ENCODE assay signal across 16 cellular contexts in genomic region chr12:52258335-52258901, GRCh38. TPM values are rescaled to one million over a fixed set of nuclear protein-coding genes. Genes with fewer than 3 reads are reported as not detected.
A peak's percentile ranks its signal among the peaks of the same experiment; 100 is the strongest.
DNase-seq lines count a peak whose midpoint lies in the region; ATAC-seq, FAIRE-seq and TF ChIP-seq lines count a peak whose summit lies in the region.
"Had no signal": no experiment of that assay in that cellular context is flagged by ENCODE, and none has a peak within 500 bp of the region (broad histone marks: within the 10 kb centered on the region; RNA-seq: fewer than 3 reads in every experiment).

No MANE protein-coding gene starts in this region.

- no peak for TF ChIP-seq POLR2A in thyroid gland (IDR thresholded peaks at IDR 0.05)

- no peaks in the 10 kb centered on the region for H3K36me3 Mint-ChIP-seq in activated CD8-positive, alpha-beta memory T cell treated with anti-CD3 and anti-CD28 coated beads, Interleukin-2, amount 10 ng/mL, durations not matched to agents 7 days and 5 days
- H3K36me3 Mint-ChIP-seq in endothelial cell (ENCODE audit: low read depth, unreplicated experiment) = no peaks in the 10 kb centered on the region

- no peaks in the 10 kb centered on the region for H3K36me3 ChIP-seq in left lung
- H3K36me3 ChIP-seq in thyroid gland = no peaks in the 10 kb centered on the region

- DNase-seq in activated CD8-positive, alpha-beta memory T cell treated with anti-CD3 and anti-CD28 coated beads, Interleukin-2, amount 10 ng/mL, durations not matched to agents 7 days and 5 days = no peak
- no peak for DNase-seq in activated CD8-positive, alpha-beta memory T cell treated with anti-CD3 and anti-CD28 coated beads for 24 hours
- peak; percentile 60 for DNase-seq in endothelial cell (ENCODE audit: low spot score)
- peak in 1 of 2 donors; percentile 83 for DNase-seq in left lung
- peak; percentile 38 to 49 for DNase-seq in thyroid gland
- DNase-seq in frontal cortex (ENCODE audit: low spot score in 2 of 2) = no peak
- no peak for DNase-seq in NCI-H1694 treated with DMSO at 0.1 percent for 48 hours (lab: John Stamatoyannopoulos, UW)
- DNase-seq: activated T-cell treated with anti-CD3 and anti-CD28 coated beads, Interleukin-2, amount 50 U/mL, for 24 hours; cerebellar nuclear complex; hippocampal formation; PC-9; stimulated activated CD4-positive, alpha-beta T cell treated with anti-CD3 and anti-CD28 coated beads, Interleukin-4, amount 100 ng/mL, for 24 hours had no signal

- H3K27me3 ChIP-seq in left lung (peaks cover 39 to 93% of the 10 kb centered on the region in 2 donors), thyroid gland (no peaks in the 10 kb centered on the region)

- CTCF ChIA-PET in activated CD8-positive, alpha-beta memory T cell treated with anti-CD3 and anti-CD28 coated beads, Interleukin-2, amount 10 ng/mL, durations not matched to agents 7 days and 5 days (lab: Charles Lee) = interaction anchor here (1.2 to 1.7 kb wide), 3 partner anchors 14 to 37 kb away, joined by 4 to 10 read pairs (median 5); no protein-coding TSS in a partner anchor

- peak; percentile 23 for ATAC-seq in activated CD8-positive, alpha-beta memory T cell treated with anti-CD3 and anti-CD28 coated beads, Interleukin-2, amount 10 ng/mL, durations not matched to agents 7 days and 5 days
- ATAC-seq in left lung = peak; percentile 55
- ATAC-seq in esophagus mucosa = no peak

- H3K27ac ChIP-seq in left lung (no peak overlapping the region), thyroid gland (no peak overlapping the region)
- H3K27ac ChIP-seq: 22Rv1, PC-9 had no signal

- H3K4me3 Mint-ChIP-seq in activated CD8-positive, alpha-beta memory T cell treated with anti-CD3 and anti-CD28 coated beads, Interleukin-2, amount 10 ng/mL, durations not matched to agents 7 days and 5 days = no peak overlapping the region
- H3K4me3 Mint-ChIP-seq in endothelial cell (ENCODE audit: unreplicated experiment) = no peak overlapping the region
- H3K4me3 Mint-ChIP-seq: activated T-cell treated with anti-CD3 and anti-CD28 coated beads, Interleukin-2, amount 50 U/mL, for 24 hours had no signal

- H3K4me3 ChIP-seq in left lung (no peak overlapping the region), thyroid gland (replicated peaks in 1 of 3) (no peak overlapping the region)
- H3K4me3 ChIP-seq: PC-9 had no signal

- peaks cover 13% of the 10 kb centered on the region for H3K4me1 Mint-ChIP-seq in activated CD8-positive, alpha-beta memory T cell treated with anti-CD3 and anti-CD28 coated beads, Interleukin-2, amount 10 ng/mL, durations not matched to agents 7 days and 5 days
- peaks cover 10% of the 10 kb centered on the region for H3K4me1 Mint-ChIP-seq in endothelial cell (ENCODE audit: unreplicated experiment)

- H3K27ac Mint-ChIP-seq in activated CD8-positive, alpha-beta memory T cell treated with anti-CD3 and anti-CD28 coated beads, Interleukin-2, amount 10 ng/mL, durations not matched to agents 7 days and 5 days = no peak overlapping the region
- no peak overlapping the region for H3K27ac Mint-ChIP-seq in endothelial cell (ENCODE audit: unreplicated experiment)
- H3K27ac Mint-ChIP-seq: activated T-cell treated with anti-CD3 and anti-CD28 coated beads, Interleukin-2, amount 50 U/mL, for 24 hours had no signal

- no peak for FAIRE-seq in frontal cortex (lab: Jason Lieb, UNC)
- FAIRE-seq: TTC549 had no signal

- no peaks in the 10 kb centered on the region for H3K9me3 Mint-ChIP-seq in activated CD8-positive, alpha-beta memory T cell treated with anti-CD3 and anti-CD28 coated beads, Interleukin-2, amount 10 ng/mL, durations not matched to agents 7 days and 5 days (ENCODE audit: low read depth)
- no peaks in the 10 kb centered on the region for H3K9me3 Mint-ChIP-seq in endothelial cell (ENCODE audit: unreplicated experiment)
- H3K9me3 Mint-ChIP-seq: activated T-cell treated with anti-CD3 and anti-CD28 coated beads, Interleukin-2, amount 50 U/mL, for 24 hours had no signal

- peaks cover 5 to 11% of the 10 kb centered on the region in 2 donors for H3K4me1 ChIP-seq in left lung
- H3K4me1 ChIP-seq in thyroid gland = peaks cover 6 to 8% of the 10 kb centered on the region in 2 donors

- TF ChIP-seq CTCF in endothelial cell (IDR thresholded peaks at IDR 0.05; ENCODE audit: unreplicated experiment) (no peak), left lung (IDR thresholded peaks at IDR 0.05) (no peak), thyroid gland (IDR thresholded peaks at IDR 0.05) (no peak)

- WGBS in thyroid gland, 2 donors = 13 to 48% methylated on average over 6 to 47 of the region's 72 CpGs

- no peaks in the 10 kb centered on the region for H3K9me3 ChIP-seq in left lung
- no peaks in the 10 kb centered on the region for H3K9me3 ChIP-seq in thyroid gland

- peaks cover 71% of the 10 kb centered on the region for H3K27me3 Mint-ChIP-seq in activated CD8-positive, alpha-beta memory T cell treated with anti-CD3 and anti-CD28 coated beads, Interleukin-2, amount 10 ng/mL, durations not matched to agents 7 days and 5 days
- peaks cover 11% of the 10 kb centered on the region for H3K27me3 Mint-ChIP-seq in endothelial cell (ENCODE audit: unreplicated experiment)

- intact Hi-C loops in left lung (cut with DNase I) (no loop called here), thyroid gland (cut with DNase I) (no loop called here)

RNA-seq across cellular contexts. Expression of gene KRT86, which starts 16.0 kb away (rescaled TPM):
- 1 to 10 TPM in 1 of 2 experiments, under 1 TPM in 1; 0.18 to 1.2 TPM for total RNA-seq in activated CD8-positive, alpha-beta memory T cell treated with anti-CD3 and anti-CD28 coated beads, Interleukin-2, amount 10 ng/mL, durations not matched to agents 7 days and 5 days
- total RNA-seq in endothelial cell (ENCODE audit: unreplicated experiment) = not detected
- total RNA-seq in left lung = 1 to 10 TPM in 1 of 2 donors, under 1 TPM in 1; 0.97 to 1.7 TPM
- total RNA-seq in thyroid gland = 1 to 10 TPM in 1 of 4 donors, under 1 TPM in 3; 0.13 to 1.1 (median 0.42) TPM
- total RNA-seq in frontal cortex = under 0.01 TPM
- not detected for total RNA-seq in esophagus mucosa

RNA-seq across cellular contexts. Expression of gene KRT7, which starts 25.4 kb away (rescaled TPM):
- 10 to 100 TPM in 1 of 2 experiments, 1 to 10 TPM in 1; 4.7 to 18.3 TPM for total RNA-seq in activated CD8-positive, alpha-beta memory T cell treated with anti-CD3 and anti-CD28 coated beads, Interleukin-2, amount 10 ng/mL, durations not matched to agents 7 days and 5 days
- total RNA-seq in endothelial cell (ENCODE audit: unreplicated experiment) (not detected), left lung (1,000 to 10,000 TPM; 1,945 to 1,968 TPM), thyroid gland (100 to 1,000 TPM; 333 to 826 (median 460) TPM), frontal cortex (not detected), esophagus mucosa (113 TPM)

RNA-seq across cellular contexts. Expression of gene KRT81, which starts 32.9 kb away (rescaled TPM):
- total RNA-seq in activated CD8-positive, alpha-beta memory T cell treated with anti-CD3 and anti-CD28 coated beads, Interleukin-2, amount 10 ng/mL, durations not matched to agents 7 days and 5 days = under 1 TPM in 1 of 2 experiments, not detected in 1; 0.30 TPM
- total RNA-seq in endothelial cell (ENCODE audit: unreplicated experiment) = not detected
- not detected for total RNA-seq in left lung
- under 1 TPM in 2 of 4 donors, not detected in 2; 0.11 to 0.71 TPM for total RNA-seq in thyroid gland
- total RNA-seq in frontal cortex = not detected
- not detected for total RNA-seq in esophagus mucosa
- total RNA-seq: subcutaneous adipose tissue had no signal

Comparison
In these comparisons a context has a peak if more than half of its experiments do, and no peak if none do; other contexts are left out.
1. DNase-seq: peak in endothelial cell (single experiment) and thyroid gland (2 of 2); none in activated CD8-positive, alpha-beta memory T cell treated with anti-CD3 and anti-CD28 coated beads, Interleukin-2, amount 10 ng/mL, durations not matched to agents 7 days and 5 days (single experiment), activated CD8-positive, alpha-beta memory T cell treated with anti-CD3 and anti-CD28 coated beads for 24 hours (single experiment), frontal cortex (0 of 2) and NCI-H1694 treated with DMSO at 0.1 percent for 48 hours (single experiment).